ENCODE assay signal across 25 cellular contexts in the genomic region with DNA sequence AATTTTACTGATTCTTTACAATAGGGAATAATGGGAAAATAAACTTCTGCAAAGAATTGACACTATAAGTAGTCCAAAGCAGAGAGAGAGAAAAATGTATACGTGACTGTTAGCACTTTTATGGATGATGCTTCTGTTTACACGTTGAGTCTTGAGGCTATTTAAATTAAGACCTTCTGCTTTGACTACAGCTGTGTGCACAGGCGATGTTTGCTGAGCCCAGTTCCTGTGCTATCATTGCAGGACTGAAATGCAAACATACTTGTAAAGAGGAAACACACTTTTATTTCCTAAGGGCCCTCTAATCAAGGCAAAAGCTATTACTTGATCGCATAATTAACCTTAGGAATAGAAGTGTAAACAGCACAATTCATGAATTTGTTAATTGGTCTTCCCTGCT.
DNase-seq lines count a peak whose midpoint lies in the region; ATAC-seq, FAIRE-seq and TF ChIP-seq lines count a peak whose summit lies in the region.
"Had no signal": no experiment of that assay in that cellular context is flagged by ENCODE, and none has a peak within 500 bp of the region (broad histone marks: within the 10 kb centered on the region; RNA-seq: fewer than 3 reads in every experiment).

No MANE protein-coding gene starts in this region.

- H3K4me3 ChIP-seq in keratinocyte (ENCODE audit: control insufficient read depth in 2 of 3, extremely low read depth in 1 of 3, insufficient read depth in 2 of 3, low read depth in 1 of 3, low read length in 3 of 3) (no peak overlapping the region), H7 (ENCODE audit: insufficient read depth, low read depth, low read length) (no peak overlapping the region)
- H3K4me3 ChIP-seq: HAP-1, MG63, ovary, tibial nerve had no signal

- TF ChIP-seq CTCF in keratinocyte (optimal IDR thresholded peaks at IDR 0.05 in 1 of 3, IDR thresholded peaks at IDR 0.05 in 1 of 3, conservative IDR thresholded peaks at IDR 0.05 in 1 of 3; ENCODE audit: extremely low read depth in 1 of 3, insufficient read depth in 2 of 3, low read length in 3 of 3) = no peak

- H3K9me3 ChIP-seq in keratinocyte (ENCODE audit: control insufficient read depth, low read depth, low read length) = no peaks in the 10 kb centered on the region
- H3K9me3 ChIP-seq: Caco-2, HAP-1, MG63, ovary, tibial nerve had no signal

- H2AFZ ChIP-seq in keratinocyte (ENCODE audit: control insufficient read depth, low read length) = no peak overlapping the region

- H3K4me2 ChIP-seq in keratinocyte (ENCODE audit: control insufficient read depth, extremely low read depth, insufficient read depth, low read depth, low read length) = no peak overlapping the region

- no peaks in the 10 kb centered on the region for H3K9me1 ChIP-seq in keratinocyte (ENCODE audit: control insufficient read depth, extremely low read depth, insufficient read depth, low read length)

- peaks cover 15% of the 10 kb centered on the region for H3K4me1 ChIP-seq in keratinocyte (ENCODE audit: control insufficient read depth, extremely low read depth, insufficient read depth, low read length)
- H3K4me1 ChIP-seq: Caco-2, HAP-1, tibial nerve had no signal

- dilution Hi-C loops in keratinocyte (cut with MboI; ENCODE audit: extremely low pct_ligation_motif_present, low sequenced_read_pairs) = no loop called here

- H3K9ac ChIP-seq in keratinocyte (ENCODE audit: control insufficient read depth, extremely low read depth, insufficient read depth, low read length) = no peak overlapping the region

- H3K27me3 ChIP-seq in keratinocyte (ENCODE audit: control insufficient read depth, extremely low read depth, insufficient read depth, low read length) (no peaks in the 10 kb centered on the region), H7 (ENCODE audit: control insufficient read depth, insufficient read depth, low read length) (no peaks in the 10 kb centered on the region)
- H3K27me3 ChIP-seq: MG63, ovary, tibial nerve had no signal

- FAIRE-seq in GM18507 (lab: Jason Lieb, UNC) (peak; percentile 72), keratinocyte (lab: Jason Lieb, UNC) (peak; percentile 71)

- DNase-seq in GM18507 (ENCODE audit: extremely low spot score, insufficient read length, low read depth) = no peak
- DNase-seq in NCI-H146 (lab: John Stamatoyannopoulos, UW) = peak; percentile 85
- DNase-seq in NCI-H526 (lab: John Stamatoyannopoulos, UW) = peak; percentile 86 to 91
- no peak for DNase-seq in keratinocyte (ENCODE audit: low read depth, low spot score)
- no peak for DNase-seq in H7
- no peak for DNase-seq in inferior parietal cortex (ENCODE audit: extremely low spot score)
- DNase-seq: activated CD4-positive, alpha-beta memory T cell treated with anti-CD3 and anti-CD28 coated beads, Interleukin-2, amount 10 ng/mL, durations not matched to agents 7 days and 5 days; activated naive CD4-positive, alpha-beta T cell treated with anti-CD3 and anti-CD28 coated beads, Interleukin-2, amount 10 ng/mL, durations not matched to agents 7 days and 5 days; activated T-cell treated with anti-CD3 and anti-CD28 coated beads, Interleukin-2, amount 50 U/mL, for 4 hours; anterior cingulate cortex; Caco-2; foreskin melanocyte; IMR-90; kidney glomerular epithelial cell; mesenchymal stem cell; MG63; naive thymus-derived CD4-positive, alpha-beta T cell; NCI-H2227 treated with DMSO at 0.1 percent for 48 hours; ovary; Right ventricle myocardium superior; stimulated activated CD4-positive, alpha-beta T cell treated with anti-CD3 and anti-CD28 coated beads, Interleukin-1b, Interleukin-23, amount 100 ng/mL, for 48 hours had no signal

- no peak overlapping the region for H3K27ac ChIP-seq in keratinocyte (ENCODE audit: control insufficient read depth, insufficient read depth, low read length)
- H3K27ac ChIP-seq: ovary, tibial nerve had no signal

- no peak for ATAC-seq in GM21576 (IDR thresholded peaks at IDR 0.05; ENCODE audit: unreplicated experiment)
- ATAC-seq: activated T-cell treated with anti-CD3 and anti-CD28 coated beads, Interleukin-2, amount 50 U/mL, for 4 hours; naive thymus-derived CD4-positive, alpha-beta T cell; WTC11 had no signal

- H3K36me3 ChIP-seq in keratinocyte (ENCODE audit: control insufficient read depth in 2 of 2, extremely low read depth in 1 of 2, insufficient read depth in 2 of 2, low read length in 2 of 2) (no peaks in the 10 kb centered on the region), H7 (replicated peaks; ENCODE audit: control insufficient read depth, insufficient read depth, low read length) (no peaks in the 10 kb centered on the region)
- H3K36me3 ChIP-seq: HAP-1, MG63, ovary, tibial nerve had no signal

- no peaks in the 10 kb centered on the region for H3K79me2 ChIP-seq in keratinocyte (ENCODE audit: control insufficient read depth, insufficient read depth, low read length)

- no peaks in the 10 kb centered on the region for H4K20me1 ChIP-seq in keratinocyte (ENCODE audit: control insufficient read depth, extremely low read depth, insufficient read depth, low read length)

Comparison
In these comparisons a context has a peak if more than half of its experiments do, and no peak if none do; other contexts are left out.
1. DNase-seq: peak in NCI-H146 (single experiment) and NCI-H526 (2 of 2); none in GM18507 (single experiment), keratinocyte (single experiment), H7 (single experiment) and inferior parietal cortex (single experiment).